8 cellular contexts compared by ENCODE assay signal in the genomic region with DNA sequence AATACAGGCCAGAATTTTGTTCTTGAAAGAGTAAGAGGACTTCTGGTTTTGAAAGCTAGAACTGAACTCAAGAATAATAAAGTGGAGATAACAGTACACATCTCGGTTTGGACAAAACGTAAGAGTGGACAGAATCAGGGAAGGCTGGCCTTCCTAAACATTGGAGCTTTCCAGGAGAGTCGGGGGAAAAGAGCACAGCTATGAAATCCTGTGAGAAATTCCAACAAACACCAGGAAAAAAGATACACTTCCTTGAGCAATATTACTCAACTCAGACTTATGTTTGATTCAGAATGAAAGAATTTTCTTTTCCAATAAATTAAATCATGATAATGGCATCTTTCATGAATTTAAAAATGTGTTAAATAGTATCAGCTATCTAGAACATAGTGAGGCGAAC. TPM values are rescaled to one million over a fixed set of nuclear protein-coding genes. Genes with fewer than 3 reads are reported as not detected.
A peak's percentile ranks its signal among the peaks of the same experiment; 100 is the strongest.
DNase-seq lines count a peak whose midpoint lies in the region; ATAC-seq and TF ChIP-seq lines count a peak whose summit lies in the region.

No MANE protein-coding gene starts in this region.

- no peaks in the 10 kb centered on the region for H3K36me3 ChIP-seq in upper lobe of right lung

- no peaks in the 10 kb centered on the region for H3K27me3 Mint-ChIP-seq in activated naive CD4-positive, alpha-beta T cell treated with anti-CD3 and anti-CD28 coated beads, Interleukin-2, amount 50 U/mL, for 24 hours
- H3K27me3 Mint-ChIP-seq in activated naive CD4-positive, alpha-beta T cell treated with anti-CD3 and anti-CD28 coated beads for 36 hours (ENCODE audit: low read depth), result peaks cover 3% of the 10 kb centered on the region
- no peaks in the 10 kb centered on the region for H3K27me3 Mint-ChIP-seq in mesothelial cell of epicardium (ENCODE audit: low read depth)

- peaks cover 42% of the 10 kb centered on the region for H3K4me1 Mint-ChIP-seq in activated naive CD4-positive, alpha-beta T cell treated with anti-CD3 and anti-CD28 coated beads, Interleukin-2, amount 50 U/mL, for 24 hours
- H3K4me1 Mint-ChIP-seq in activated naive CD4-positive, alpha-beta T cell treated with anti-CD3 and anti-CD28 coated beads for 36 hours (ENCODE audit: low read depth), result peaks cover 20% of the 10 kb centered on the region
- H3K4me1 Mint-ChIP-seq in mesothelial cell of epicardium, result peaks cover 16% of the 10 kb centered on the region

- H3K27me3 ChIP-seq in upper lobe of right lung, result no peaks in the 10 kb centered on the region

- intact Hi-C loops in activated naive CD4-positive, alpha-beta T cell treated with anti-CD3 and anti-CD28 coated beads for 36 hours (cut with micrococcal nuclease), result loop anchor here (5.0 kb wide), 3 partner anchors 195 to 1145 kb away; a partner anchor contains a TSS
- intact Hi-C loops in upper lobe of right lung (cut with DNase I), result loop anchor here (10.0 kb wide), 1 partner anchor 148 kb away; no protein-coding TSS in a partner anchor

- H3K27ac ChIP-seq in upper lobe of right lung, result peak overlapping the region; percentile 99

- TF ChIP-seq CTCF in cardiac fibroblast (IDR thresholded peaks at IDR 0.05; ENCODE audit: low read depth, low read length) (no peak), mesothelial cell of epicardium (IDR thresholded peaks at IDR 0.05; ENCODE audit: unreplicated experiment) (no peak), upper lobe of right lung (IDR thresholded peaks at IDR 0.05) (no peak)

- DNase-seq in activated naive CD4-positive, alpha-beta T cell treated with anti-CD3 and anti-CD28 coated beads for 36 hours, result no peak
- DNase-seq in cardiac fibroblast (ENCODE audit: low read depth in 2 of 2) (peak; percentile 49 to 52), mesothelial cell of epicardium (ENCODE audit: low spot score in 2 of 2, unreplicated experiment in 2 of 2) (no peak), upper lobe of right lung (no peak), HUDEP-2 (lab: John Stamatoyannopoulos, UW; ENCODE audit: unreplicated experiment in 76 of 76) (no peak), T1000 (lab: John Stamatoyannopoulos, UW) (no peak), C1 segment of cervical spinal cord (lab: John Stamatoyannopoulos, UW) (no peak)

- peaks cover 9% of the 10 kb centered on the region for H3K4me1 ChIP-seq in upper lobe of right lung

- H3K36me3 Mint-ChIP-seq in activated naive CD4-positive, alpha-beta T cell treated with anti-CD3 and anti-CD28 coated beads, Interleukin-2, amount 50 U/mL, for 24 hours, result no peaks in the 10 kb centered on the region
- H3K36me3 Mint-ChIP-seq in activated naive CD4-positive, alpha-beta T cell treated with anti-CD3 and anti-CD28 coated beads for 36 hours (ENCODE audit: low read depth), result no peaks in the 10 kb centered on the region
- no peaks in the 10 kb centered on the region for H3K36me3 Mint-ChIP-seq in mesothelial cell of epicardium

- H3K4me3 ChIP-seq in cardiac fibroblast (replicated peaks in 1 of 2; ENCODE audit: low read depth in 2 of 2, low read length in 2 of 2) (peak overlapping the region in 1 of 2 donors; percentile 72), upper lobe of right lung (peak overlapping the region; percentile 73)

- CTCF ChIA-PET in activated naive CD4-positive, alpha-beta T cell treated with anti-CD3 and anti-CD28 coated beads for 36 hours (lab: Charles Lee), result interaction anchor here (0.6 to 3.4 kb wide), 7 partner anchors 9 to 1957 kb away, joined by 3 to 21 read pairs (median 3); no protein-coding TSS in a partner anchor

- H3K4me3 Mint-ChIP-seq in activated naive CD4-positive, alpha-beta T cell treated with anti-CD3 and anti-CD28 coated beads, Interleukin-2, amount 50 U/mL, for 24 hours, result peak overlapping the region; percentile 47
- H3K4me3 Mint-ChIP-seq in activated naive CD4-positive, alpha-beta T cell treated with anti-CD3 and anti-CD28 coated beads for 36 hours, result no peak overlapping the region
- peak overlapping the region; percentile 22 for H3K4me3 Mint-ChIP-seq in mesothelial cell of epicardium

- no peaks in the 10 kb centered on the region for H3K9me3 ChIP-seq in upper lobe of right lung

- H3K27ac Mint-ChIP-seq in activated naive CD4-positive, alpha-beta T cell treated with anti-CD3 and anti-CD28 coated beads, Interleukin-2, amount 50 U/mL, for 24 hours, result no peak overlapping the region
- H3K27ac Mint-ChIP-seq in activated naive CD4-positive, alpha-beta T cell treated with anti-CD3 and anti-CD28 coated beads for 36 hours, result no peak overlapping the region
- peak overlapping the region; percentile 70 for H3K27ac Mint-ChIP-seq in mesothelial cell of epicardium

- no peaks in the 10 kb centered on the region for H3K9me3 Mint-ChIP-seq in activated naive CD4-positive, alpha-beta T cell treated with anti-CD3 and anti-CD28 coated beads, Interleukin-2, amount 50 U/mL, for 24 hours
- H3K9me3 Mint-ChIP-seq in activated naive CD4-positive, alpha-beta T cell treated with anti-CD3 and anti-CD28 coated beads for 36 hours, result no peaks in the 10 kb centered on the region
- peaks cover 3% of the 10 kb centered on the region for H3K9me3 Mint-ChIP-seq in mesothelial cell of epicardium

- ATAC-seq in upper lobe of right lung, result no peak

RNA-seq across cellular contexts. Expression of a gene that starts 1.1 kb away (rescaled TPM):
- total RNA-seq in activated naive CD4-positive, alpha-beta T cell treated with anti-CD3 and anti-CD28 coated beads for 36 hours, result 1 to 10 TPM; 2.1 to 2.6 TPM
- 7.6 TPM in 3 replicates for total RNA-seq in mesothelial cell of epicardium
- total RNA-seq in upper lobe of right lung, result 30.5 TPM

RNA-seq across cellular contexts. Expression of a gene that starts 49.0 kb away (rescaled TPM):
- not detected for total RNA-seq in activated naive CD4-positive, alpha-beta T cell treated with anti-CD3 and anti-CD28 coated beads for 36 hours
- total RNA-seq in mesothelial cell of epicardium, result 5.8 to 6.8 TPM (median 6.7 TPM) in 3 replicates
- 3.0 TPM for total RNA-seq in upper lobe of right lung

Comparison
In these comparisons a context has a peak if more than half of its experiments do, and no peak if none do; other contexts are left out.
1. DNase-seq: peak in cardiac fibroblast (2 of 2); none in activated naive CD4-positive, alpha-beta T cell treated with anti-CD3 and anti-CD28 coated beads for 36 hours (single experiment), mesothelial cell of epicardium (0 of 2), upper lobe of right lung (single experiment), HUDEP-2 (0 of 76), T1000 (single experiment) and C1 segment of cervical spinal cord (0 of 14).